Comparison of ENCODE assay signal across 24 cellular contexts in genomic region chr5:55747778-55748318, GRCh38. TPM values are rescaled to one million over a fixed set of nuclear protein-coding genes. Genes with fewer than 3 reads are reported as not detected.
DNase-seq lines count a peak whose midpoint lies in the region; ATAC-seq, FAIRE-seq and TF ChIP-seq lines count a peak whose summit lies in the region.
"Had no signal": no experiment of that assay in that cellular context is flagged by ENCODE, and none has a peak within 500 bp of the region (broad histone marks: within the 10 kb centered on the region; RNA-seq: fewer than 3 reads in every experiment).

No MANE protein-coding gene starts in this region.

- H3K4me1 ChIP-seq in K562 (replicated peaks in 1 of 2; ENCODE audit: control insufficient read depth in 2 of 2, insufficient read depth in 2 of 2, low read length in 2 of 2): no peaks in the 10 kb centered on the region
- H3K4me1 ChIP-seq: BE2C had no signal

- peaks cover 5% of the 10 kb centered on the region for H3K4me1 Mint-ChIP-seq in activated T-cell treated with anti-CD3 and anti-CD28 coated beads, Interleukin-2, amount 50 U/mL, for 72 hours (ENCODE audit: low read depth)
- H3K4me1 Mint-ChIP-seq: CD4-positive, CD25-positive, alpha-beta regulatory T cell; CD8-positive, alpha-beta memory T cell had no signal

- H3K79me2 ChIP-seq in K562 (ENCODE audit: control insufficient read depth, insufficient read depth, low read length): no peaks in the 10 kb centered on the region

- no TSS peak for BruUV-seq in K562 (replicated peaks; lab: Mats Ljungman, UMichigan)

- no peaks in the 10 kb centered on the region for H3K36me3 ChIP-seq in K562 (ENCODE audit: control insufficient read depth, insufficient read depth, low read length)
- H3K36me3 ChIP-seq: BE2C had no signal

- H3K9me3 Mint-ChIP-seq in activated T-cell treated with anti-CD3 and anti-CD28 coated beads, Interleukin-2, amount 50 U/mL, for 72 hours: no peaks in the 10 kb centered on the region

- no peak for TF ChIP-seq EP300 in K562 (IDR thresholded peaks at IDR 0.05; ENCODE audit: low read length)

- no peaks in the 10 kb centered on the region for H3K9me1 ChIP-seq in K562 (ENCODE audit: control insufficient read depth, insufficient read depth, low read length)

- POLR2A ChIA-PET in K562 (lab: Yijun Ruan, JAX): no interaction called here

- TF ChIP-seq CTCF in GM12865 (IDR thresholded peaks at IDR 0.05; ENCODE audit: insufficient read depth, low read depth, low read length, missing control alignments): no peak
- no peak for TF ChIP-seq CTCF in K562 (IDR thresholded peaks at IDR 0.05 in 2 of 3, conservative IDR thresholded peaks at IDR 0.05 in 1 of 3; ENCODE audit: insufficient read depth in 2 of 3, low read depth in 1 of 3, low read length in 3 of 3)

- no peak for ATAC-seq in activated T-cell treated with anti-CD3 and anti-CD28 coated beads, Interleukin-2, amount 50 U/mL, for 72 hours (replicated peaks in 1 of 2)
- no peak for ATAC-seq in K562

- intact Hi-C loops in K562 (cut with micrococcal nuclease): no loop called here

- H3K4me3 Mint-ChIP-seq in activated T-cell treated with anti-CD3 and anti-CD28 coated beads, Interleukin-2, amount 50 U/mL, for 72 hours: no peak overlapping the region
- H3K4me3 Mint-ChIP-seq: CD4-positive, CD25-positive, alpha-beta regulatory T cell; CD8-positive, alpha-beta memory T cell had no signal

- no peak overlapping the region for H3K4me2 ChIP-seq in K562 (ENCODE audit: insufficient read depth, low read length)

- H3K27me3 ChIP-seq in K562 (ENCODE audit: control insufficient read depth in 2 of 2, insufficient read depth in 2 of 2, low read length in 2 of 2): peaks cover 1 to 4% of the 10 kb centered on the region in 2 experiments; a peak in 3 of 5 replicates

- no peak overlapping the region for H2AFZ ChIP-seq in K562 (ENCODE audit: low read depth, low read length)

- H4K20me1 ChIP-seq in K562 (replicated peaks; ENCODE audit: control insufficient read depth, insufficient read depth, low read length): no peaks in the 10 kb centered on the region

- no peak for FAIRE-seq in K562 (lab: Jason Lieb, UNC)
- FAIRE-seq: GM19239, H54 had no signal

- 0% methylated on average over 2 of the region's 2 CpGs for WGBS in K562 (ENCODE audit: insufficient coverage, low coverage, missing lambda C conversion rate)

- in situ Hi-C loops in K562 (cut with MboI): no loop called here

- H3K9ac ChIP-seq in K562 (ENCODE audit: insufficient read depth in 1 of 2, low read depth in 2 of 2, low read length in 2 of 2): no peak overlapping the region

- H3K27ac ChIP-seq in K562 (ENCODE audit: extremely low read depth, low read depth, low read length): no peak overlapping the region
- H3K27ac ChIP-seq: HL-60 had no signal

- TF ChIP-seq RAD21 in K562 (CRISPR knock-in tag; conservative IDR thresholded peaks at IDR 0.05 in 1 of 2, IDR thresholded peaks at IDR 0.05 in 1 of 2): no peak

- no peaks in the 10 kb centered on the region for H3K36me3 Mint-ChIP-seq in activated T-cell treated with anti-CD3 and anti-CD28 coated beads, Interleukin-2, amount 50 U/mL, for 72 hours (ENCODE audit: insufficient read depth in 2 of 2)
- H3K36me3 Mint-ChIP-seq: CD4-positive, CD25-positive, alpha-beta regulatory T cell; CD8-positive, alpha-beta memory T cell had no signal

- no peak for TF ChIP-seq POLR2A in K562 (conservative IDR thresholded peaks at IDR 0.05)

- H3K27me3 Mint-ChIP-seq in activated T-cell treated with anti-CD3 and anti-CD28 coated beads, Interleukin-2, amount 50 U/mL, for 72 hours (ENCODE audit: low read depth): peaks cover 6% of the 10 kb centered on the region

- peak overlapping the region; percentile 20 for H3K27ac Mint-ChIP-seq in activated T-cell treated with anti-CD3 and anti-CD28 coated beads, Interleukin-2, amount 50 U/mL, for 72 hours
- H3K27ac Mint-ChIP-seq: CD4-positive, CD25-positive, alpha-beta regulatory T cell had no signal

- H3K4me3 ChIP-seq in GM12865 (ENCODE audit: low read depth, low read length): no peak overlapping the region
- H3K4me3 ChIP-seq in K562: no peak overlapping the region

- no peak for DNase-seq in activated T-cell treated with anti-CD3 and anti-CD28 coated beads, Interleukin-2, amount 50 U/mL, for 72 hours
- DNase-seq in activated T-cell treated with anti-CD3 and anti-CD28 coated beads for 4 hours (no peak), GM12865 (ENCODE audit: low read depth) (peak; percentile 42), K562 (ENCODE audit: extremely low read depth in 1 of 4, low spot score in 3 of 4) (no peak), SHP77 treated with DMSO at 0.1 percent for 48 hours (lab: John Stamatoyannopoulos, UW) (no peak), islet precursor cell (no peak)
- DNase-seq: ACHN; BE2C; C1 segment of cervical spinal cord; CD4-positive, CD25-positive, alpha-beta regulatory T cell; CD8-positive, alpha-beta memory T cell; COR-L47; DMS 273 treated with DMSO at 0.1 percent for 48 hours; DMS53; DND-41; EL; HCEC 1CT; IMR-90; KBM-7 had no signal

- CTCF ChIA-PET in K562 (lab: Yijun Ruan, JAX; ENCODE audit: low intra/inter-chr PET ratio): no interaction called here

- no peaks in the 10 kb centered on the region for H3K9me3 ChIP-seq in K562 (replicated peaks; ENCODE audit: control insufficient read depth, insufficient read depth, low read depth, low read length)
- H3K9me3 ChIP-seq: BE2C had no signal

TF ChIP-seq in K562, 482 proteins besides CTCF, POLR2A, EP300 and RAD21 (continues in another document):
- TF ChIP-seq ZNF232 (CRISPR knock-in tag; IDR thresholded peaks at IDR 0.05) (no peak), ZNF212 (CRISPR knock-in tag; IDR thresholded peaks at IDR 0.05) (no peak), ETS2 (tag; IDR thresholded peaks at IDR 0.05; ENCODE audit: borderline replicate concordance, poor library complexity, severe bottlenecking) (no peak), E2F6 (IDR thresholded peaks at IDR 0.05; ENCODE audit: borderline replicate concordance in 1 of 2, extremely low read depth in 1 of 2, insufficient read depth in 1 of 2, insufficient read length in 1 of 2, low read depth in 1 of 2, low read length in 1 of 2, poor library complexity in 1 of 2, severe bottlenecking in 1 of 2) (no peak)
- TF ChIP-seq, protein P1, sequence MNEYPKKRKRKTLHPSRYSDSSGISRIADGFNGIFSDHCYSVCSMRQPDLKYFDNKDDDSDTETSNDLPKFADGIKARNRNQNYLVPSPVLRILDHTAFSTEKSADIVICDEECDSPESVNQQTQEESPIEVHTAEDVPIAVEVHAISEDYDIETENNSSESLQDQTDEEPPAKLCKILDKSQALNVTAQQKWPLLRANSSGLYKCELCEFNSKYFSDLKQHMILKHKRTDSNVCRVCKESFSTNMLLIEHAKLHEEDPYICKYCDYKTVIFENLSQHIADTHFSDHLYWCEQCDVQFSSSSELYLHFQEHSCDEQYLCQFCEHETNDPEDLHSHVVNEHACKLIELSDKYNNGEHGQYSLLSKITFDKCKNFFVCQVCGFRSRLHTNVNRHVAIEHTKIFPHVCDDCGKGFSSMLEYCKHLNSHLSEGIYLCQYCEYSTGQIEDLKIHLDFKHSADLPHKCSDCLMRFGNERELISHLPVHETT (CRISPR knock-in tag; conservative IDR thresholded peaks at IDR 0.05 in 1 of 2, IDR thresholded peaks at IDR 0.05 in 1 of 2): no peak

RNA-seq across cellular contexts. Expression of gene DDX4, which starts 10.0 kb away (rescaled TPM):
- 1 to 10 TPM; 1.0 to 1.1 TPM for total RNA-seq in activated T-cell treated with anti-CD3 and anti-CD28 coated beads, Interleukin-2, amount 50 U/mL, for 72 hours
- total RNA-seq in K562 (2011; cell fraction: chromatin; rRNA removed; ENCODE audit: low replicate concordance): not detected in 2 replicates
- not detected in 2 replicates for total RNA-seq in K562 (2011; cell fraction: nucleolus; rRNA removed)
- not detected in 2 replicates for total RNA-seq in K562 (2011; cell fraction: nucleoplasm; rRNA removed)
- total RNA-seq in K562 (2014; rRNA removed): not detected in 2 replicates
- not detected in 2 replicates for total RNA-seq in K562 (2014; rRNA removed; fragmentation: Illumina TruSeq; extraction: Trizol)
- total RNA-seq in K562 (2015; rRNA removed; fragmentation: Illumina TruSeq; extraction: Trizol): not detected in 2 replicates
- not detected in 2 replicates for total RNA-seq in K562 (2021)
- polyA plus RNA-seq in K562 (2011; rRNA removed): not detected in 2 replicates
- not detected in 2 replicates for polyA plus RNA-seq in K562 (2011; cell fraction: cytosol; rRNA removed)
- not detected in 2 replicates for polyA plus RNA-seq in K562 (2011; cell fraction: nucleus; rRNA removed)
- polyA plus RNA-seq in K562 (2012): not detected in 2 replicates
- polyA plus RNA-seq in K562 (2014; fragmentation: Illumina TruSeq; extraction: Trizol): not detected in 2 replicates
- not detected for polyA plus RNA-seq in K562 (2014; fragmentation: Nextera tagmentation; extraction: Ambion mirVana)
- polyA plus RNA-seq in K562 (2014; rRNA removed): not detected in 2 replicates
- polyA minus RNA-seq in K562 (2011; rRNA and poly(A)+ RNA removed): not detected in 2 replicates
- polyA minus RNA-seq in K562 (2011; cell fraction: cytosol; rRNA and poly(A)+ RNA removed): not detected in 2 replicates
- not detected in 2 replicates for polyA minus RNA-seq in K562 (2011; cell fraction: nucleus; rRNA and poly(A)+ RNA removed)
- total RNA-seq: A172; CD4-positive, CD25-positive, alpha-beta regulatory T cell; CD8-positive, alpha-beta memory T cell; G401; IMR-90 had no signal
- polyA plus RNA-seq: CD4-positive, CD25-positive, alpha-beta regulatory T cell; CD8-positive, alpha-beta memory T cell; IMR-90 had no signal

RNA-seq across cellular contexts. Expression of gene SLC38A9, which starts 35.7 kb away (rescaled TPM):
- total RNA-seq in activated T-cell treated with anti-CD3 and anti-CD28 coated beads, Interleukin-2, amount 50 U/mL, for 72 hours: 10 to 100 TPM; 15.8 to 25.9 TPM
- 45.4 and 94.2 TPM in 2 replicates for total RNA-seq in K562 (2011; cell fraction: chromatin; rRNA removed; ENCODE audit: low replicate concordance)
- total RNA-seq in K562 (2011; cell fraction: nucleolus; rRNA removed): 25.8 and 28.2 TPM in 2 replicates
- total RNA-seq in K562 (2011; cell fraction: nucleoplasm; rRNA removed): 39.7 and 58.1 TPM in 2 replicates
- total RNA-seq in K562 (2014; rRNA removed) (14.0 and 15.2 TPM in 2 replicates), K562 (2014; rRNA removed; fragmentation: Illumina TruSeq; extraction: Trizol) (30.2 and 33.7 TPM in 2 replicates), K562 (2015; rRNA removed; fragmentation: Illumina TruSeq; extraction: Trizol) (22.4 and 25.0 TPM in 2 replicates), K562 (2021) (16.2 and 18.7 TPM in 2 replicates)
- polyA plus RNA-seq in K562 (2011; rRNA removed) (26.1 and 34.5 TPM in 2 replicates), K562 (2014; fragmentation: Illumina TruSeq; extraction: Trizol) (20.7 and 21.7 TPM in 2 replicates), K562 (2014; fragmentation: Nextera tagmentation; extraction: Ambion mirVana) (10 to 100 TPM; 20.2 to 20.6 TPM), K562 (2014; rRNA removed) (20.7 and 21.5 TPM in 2 replicates)
- polyA plus RNA-seq in K562 (2011; cell fraction: cytosol; rRNA removed): 7.2 and 14.4 TPM in 2 replicates
- polyA plus RNA-seq in K562 (2011; cell fraction: nucleus; rRNA removed): 19.1 and 24.1 TPM in 2 replicates
- polyA plus RNA-seq in K562 (2012): 12.7 and 14.6 TPM in 2 replicates
- polyA minus RNA-seq in K562 (2011; rRNA and poly(A)+ RNA removed): 46.4 and 50.1 TPM in 2 replicates
- 10.4 and 17.0 TPM in 2 replicates for polyA minus RNA-seq in K562 (2011; cell fraction: cytosol; rRNA and poly(A)+ RNA removed)
- 18.6 and 38.8 TPM in 2 replicates for polyA minus RNA-seq in K562 (2011; cell fraction: nucleus; rRNA and poly(A)+ RNA removed)
